ENCODE assay signal across 1 cellular context in genomic region chr14:88002421-88002820, GRCh38.
TF ChIP-seq lines count a peak whose summit lies in the region.

No MANE protein-coding gene starts in this region.

TF ChIP-seq in GM23338, 12 proteins besides CTCF, POLR2A, EP300 and RAD21 (continued from another document):
- TF ChIP-seq, protein P1, sequence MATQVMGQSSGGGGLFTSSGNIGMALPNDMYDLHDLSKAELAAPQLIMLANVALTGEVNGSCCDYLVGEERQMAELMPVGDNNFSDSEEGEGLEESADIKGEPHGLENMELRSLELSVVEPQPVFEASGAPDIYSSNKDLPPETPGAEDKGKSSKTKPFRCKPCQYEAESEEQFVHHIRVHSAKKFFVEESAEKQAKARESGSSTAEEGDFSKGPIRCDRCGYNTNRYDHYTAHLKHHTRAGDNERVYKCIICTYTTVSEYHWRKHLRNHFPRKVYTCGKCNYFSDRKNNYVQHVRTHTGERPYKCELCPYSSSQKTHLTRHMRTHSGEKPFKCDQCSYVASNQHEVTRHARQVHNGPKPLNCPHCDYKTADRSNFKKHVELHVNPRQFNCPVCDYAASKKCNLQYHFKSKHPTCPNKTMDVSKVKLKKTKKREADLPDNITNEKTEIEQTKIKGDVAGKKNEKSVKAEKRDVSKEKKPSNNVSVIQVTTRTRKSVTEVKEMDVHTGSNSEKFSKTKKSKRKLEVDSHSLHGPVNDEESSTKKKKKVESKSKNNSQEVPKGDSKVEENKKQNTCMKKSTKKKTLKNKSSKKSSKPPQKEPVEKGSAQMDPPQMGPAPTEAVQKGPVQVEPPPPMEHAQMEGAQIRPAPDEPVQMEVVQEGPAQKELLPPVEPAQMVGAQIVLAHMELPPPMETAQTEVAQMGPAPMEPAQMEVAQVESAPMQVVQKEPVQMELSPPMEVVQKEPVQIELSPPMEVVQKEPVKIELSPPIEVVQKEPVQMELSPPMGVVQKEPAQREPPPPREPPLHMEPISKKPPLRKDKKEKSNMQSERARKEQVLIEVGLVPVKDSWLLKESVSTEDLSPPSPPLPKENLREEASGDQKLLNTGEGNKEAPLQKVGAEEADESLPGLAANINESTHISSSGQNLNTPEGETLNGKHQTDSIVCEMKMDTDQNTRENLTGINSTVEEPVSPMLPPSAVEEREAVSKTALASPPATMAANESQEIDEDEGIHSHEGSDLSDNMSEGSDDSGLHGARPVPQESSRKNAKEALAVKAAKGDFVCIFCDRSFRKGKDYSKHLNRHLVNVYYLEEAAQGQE (IDR thresholded peaks at IDR 0.05; ENCODE audit: unreplicated experiment), result no peak
- TF ChIP-seq STAT1 (IDR thresholded peaks at IDR 0.05; ENCODE audit: unreplicated experiment), result no peak
- no peak for TF ChIP-seq POLR2AphosphoS5 (IDR thresholded peaks at IDR 0.05; ENCODE audit: low read depth)
- TF ChIP-seq ZNF331 (CRISPR knock-in tag; IDR thresholded peaks at IDR 0.05; ENCODE audit: low read depth), result no peak
- no peak for TF ChIP-seq JUNB (IDR thresholded peaks at IDR 0.05; ENCODE audit: unreplicated experiment)
- TF ChIP-seq ETS1 (IDR thresholded peaks at IDR 0.05), result no peak
- no peak for TF ChIP-seq ZNF462 (CRISPR knock-in tag; IDR thresholded peaks at IDR 0.05)
- TF ChIP-seq CREB1 (CRISPR knock-in tag; IDR thresholded peaks at IDR 0.05; ENCODE audit: low read depth), result no peak
- TF ChIP-seq ZNF114 (CRISPR knock-in tag; IDR thresholded peaks at IDR 0.05), result no peak
- no peak for TF ChIP-seq NANOG (IDR thresholded peaks at IDR 0.05; ENCODE audit: borderline replicate concordance)
- TF ChIP-seq EZH2 (IDR thresholded peaks at IDR 0.05; ENCODE audit: low read depth, unreplicated experiment), result no peak
